ENCODE assay signal across 8 cellular contexts in genomic region chr12:131511391-131511802, GRCh38.
DNase-seq lines count a peak whose midpoint lies in the region; ATAC-seq and TF ChIP-seq lines count a peak whose summit lies in the region.

No MANE protein-coding gene starts in this region.

- H3K27ac Mint-ChIP-seq in activated naive CD8-positive, alpha-beta T cell treated with anti-CD3 and anti-CD28 coated beads for 36 hours: peak overlapping the region; percentile 65

- no peak overlapping the region for H3K4me3 Mint-ChIP-seq in activated naive CD8-positive, alpha-beta T cell treated with anti-CD3 and anti-CD28 coated beads for 36 hours

- H3K27me3 ChIP-seq in left ventricle myocardium inferior (ENCODE audit: low read depth): peaks cover 63% of the 10 kb centered on the region
- H3K27me3 ChIP-seq in RWPE2 (ENCODE audit: insufficient read depth, poor library complexity, severe bottlenecking): no peaks in the 10 kb centered on the region

- TF ChIP-seq CTCF in left ventricle myocardium inferior (IDR thresholded peaks at IDR 0.05; ENCODE audit: borderline replicate concordance) (no peak), RWPE2 (IDR thresholded peaks at IDR 0.05; ENCODE audit: poor library complexity, severe bottlenecking) (no peak)

- H3K9me3 Mint-ChIP-seq in activated naive CD8-positive, alpha-beta T cell treated with anti-CD3 and anti-CD28 coated beads for 36 hours: peaks cover 5% of the 10 kb centered on the region

- intact Hi-C loops in left cardiac atrium (cut with DNase I): no loop called here
- intact Hi-C loops in left ventricle myocardium inferior (cut with micrococcal nuclease): no loop called here

- ATAC-seq in left cardiac atrium (peak; percentile 34 to 43), HG03045 (IDR thresholded peaks at IDR 0.05; ENCODE audit: unreplicated experiment) (peak; percentile 90), RWPE2 (ENCODE audit: low read depth) (peak; percentile 99)

- H3K27ac ChIP-seq in left ventricle myocardium inferior (replicated peaks) (no peak overlapping the region), RWPE2 (ENCODE audit: poor library complexity, severe bottlenecking) (no peak overlapping the region)

- DNase-seq in left cardiac atrium: no peak
- DNase-seq in left ventricle myocardium inferior: no peak
- DNase-seq in RWPE2 (ENCODE audit: low spot score): no peak
- peak; percentile 56 for DNase-seq in activated naive CD8-positive, alpha-beta T cell treated with anti-CD3 and anti-CD28 coated beads for 36 hours
- peak; percentile 25 for DNase-seq in pons (ENCODE audit: low spot score)
- no peak for DNase-seq in NCI-H345 (lab: John Stamatoyannopoulos, UW)
- DNase-seq in NCI-H446 (lab: John Stamatoyannopoulos, UW): no peak

- H3K4me1 ChIP-seq in left ventricle myocardium inferior: no peaks in the 10 kb centered on the region
- peaks cover 8% of the 10 kb centered on the region for H3K4me1 ChIP-seq in RWPE2 (ENCODE audit: insufficient read depth, poor library complexity, severe bottlenecking)

- no peaks in the 10 kb centered on the region for H3K27me3 Mint-ChIP-seq in activated naive CD8-positive, alpha-beta T cell treated with anti-CD3 and anti-CD28 coated beads for 36 hours

- H3K9me3 ChIP-seq in left ventricle myocardium inferior (replicated peaks) (peaks cover 14% of the 10 kb centered on the region), RWPE2 (ENCODE audit: severe bottlenecking) (no peaks in the 10 kb centered on the region)

- no peaks in the 10 kb centered on the region for H3K36me3 ChIP-seq in left ventricle myocardium inferior
- H3K36me3 ChIP-seq in RWPE2 (ENCODE audit: low read depth): no peaks in the 10 kb centered on the region

- peaks cover 14% of the 10 kb centered on the region for H3K4me1 Mint-ChIP-seq in activated naive CD8-positive, alpha-beta T cell treated with anti-CD3 and anti-CD28 coated beads for 36 hours

- H3K36me3 Mint-ChIP-seq in activated naive CD8-positive, alpha-beta T cell treated with anti-CD3 and anti-CD28 coated beads for 36 hours: no peaks in the 10 kb centered on the region

- H3K4me3 ChIP-seq in left ventricle myocardium inferior: no peak overlapping the region
- no peak overlapping the region for H3K4me3 ChIP-seq in RWPE2 (ENCODE audit: severe bottlenecking)

Comparison
In these comparisons a context has a peak if more than half of its experiments do, and no peak if none do; other contexts are left out.
1. ATAC-seq: peak in every context shown above with its lines; median percentile 99 in RWPE2; 90 in HG03045; 38 in left cardiac atrium.
2. DNase-seq: peak in activated naive CD8-positive, alpha-beta T cell treated with anti-CD3 and anti-CD28 coated beads for 36 hours (single experiment) and pons (single experiment); none in left cardiac atrium (single experiment), left ventricle myocardium inferior (single experiment), RWPE2 (single experiment), NCI-H345 (single experiment) and NCI-H446 (0 of 2).